8 cellular contexts compared by ENCODE assay signal in genomic region chr7:191105-192034, GRCh38.
DNase-seq lines count a peak whose midpoint lies in the region; ATAC-seq and TF ChIP-seq lines count a peak whose summit lies in the region.

No MANE protein-coding gene starts in this region.

- H3K4me3 ChIP-seq in NB4 (ENCODE audit: low read depth, low read length) (peak overlapping the region; percentile 34), astrocyte of the spinal cord (ENCODE audit: low read depth, low read length) (peak overlapping the region; percentile 33), iPS-11a (ENCODE audit: low read depth, low read length) (peak overlapping the region; percentile 37), skeletal muscle cell (ENCODE audit: low read depth, low read length) (peak overlapping the region; percentile 50)

- DNase-seq in DMS79 treated with DMSO at 0.1 percent for 48 hours (lab: John Stamatoyannopoulos, UW) (peak; percentile 52), NB4 (ENCODE audit: low read depth) (peak; percentile 90), astrocyte of the spinal cord (ENCODE audit: low read depth, low spot score) (peak; percentile 94), skeletal muscle cell (ENCODE audit: low read depth) (peak; percentile 78), NCI-H2029 treated with DMSO at 0.1 percent for 48 hours (lab: John Stamatoyannopoulos, UW) (no peak)

- no peak for TF ChIP-seq POLR2A in NB4 (IDR thresholded peaks at IDR 0.05; ENCODE audit: extremely low read depth, insufficient read length)

- ATAC-seq in HG03175 (IDR thresholded peaks at IDR 0.05; ENCODE audit: unreplicated experiment) (no peak), GM21515 (IDR thresholded peaks at IDR 0.05; ENCODE audit: unreplicated experiment) (no peak)

- in situ Hi-C loops in astrocyte of the spinal cord (cut with HindIII; ENCODE audit: low sequenced_read_pairs) = no loop called here

- TF ChIP-seq CTCF in NB4 (IDR thresholded peaks at IDR 0.05; ENCODE audit: low read depth, low read length) (no peak), astrocyte of the spinal cord (IDR thresholded peaks at IDR 0.05; ENCODE audit: low read depth, low read length) (no peak)
